In genomic region chr9:134566936-134567335, GRCh38 we compare ENCODE assay signal across 11 cellular contexts.
"Had no signal": no experiment of that assay in that cellular context is flagged by ENCODE, and none has a peak within 500 bp of the region (broad histone marks: within the 10 kb centered on the region; RNA-seq: fewer than 3 reads in every experiment).

No MANE protein-coding gene starts in this region.

- H3K4me1 ChIP-seq: pancreas, upper lobe of left lung had no signal

- H3K9me3 ChIP-seq: pancreas, SJSA1 had no signal

- H3K27me3 ChIP-seq: pancreas, SJSA1, upper lobe of left lung had no signal

- ATAC-seq: activated CD4-positive, alpha-beta T cell treated with anti-CD3 and anti-CD28 coated beads for 36 hours; activated CD8-positive, alpha-beta T cell treated with anti-CD3 and anti-CD28 coated beads, Interleukin-2, amount 10 ng/mL, durations not matched to agents 7 days and 5 days; pancreas had no signal

- H3K36me3 ChIP-seq: pancreas, SJSA1, upper lobe of left lung had no signal

- DNase-seq: activated CD4-positive, alpha-beta T cell treated with anti-CD3 and anti-CD28 coated beads for 36 hours; activated CD8-positive, alpha-beta T cell treated with anti-CD3 and anti-CD28 coated beads, Interleukin-2, amount 10 ng/mL, durations not matched to agents 7 days and 5 days; amygdala; cerebellar nuclear complex; glutamatergic neuron; stimulated activated CD4-positive, alpha-beta T cell treated with anti-CD3 and anti-CD28 coated beads, Interleukin-2, amount 100 ng/mL, for 24 hours; stimulated activated naive CD4-positive, alpha-beta T cell; T-helper 9 cell had no signal

- H3K27ac ChIP-seq: pancreas, SJSA1, upper lobe of left lung had no signal

- FAIRE-seq: pancreas had no signal

- H3K4me3 ChIP-seq: pancreas, SJSA1, upper lobe of left lung had no signal
